Comparison of ENCODE assay signal across 17 cellular contexts in genomic region chr11:65150131-65150512, GRCh38. TPM values are rescaled to one million over a fixed set of nuclear protein-coding genes. Genes with fewer than 3 reads are reported as not detected.
DNase-seq lines count a peak whose midpoint lies in the region; ATAC-seq and TF ChIP-seq lines count a peak whose summit lies in the region.
"Not testable (repeated sequence)": the region's sequence is repeated elsewhere in the genome, so short reads cannot be mapped to it uniquely, and the experiment has no call there.
"Had no signal": no experiment of that assay in that cellular context is flagged by ENCODE, and none has a peak within 500 bp of the region (broad histone marks: within the 10 kb centered on the region; RNA-seq: fewer than 3 reads in every experiment).

No MANE protein-coding gene starts in this region.

- H3K9me3 ChIP-seq in body of pancreas; liver (ENCODE audit: control insufficient read depth in 4 of 4, low read length in 3 of 4); skeletal muscle tissue (ENCODE audit: control insufficient read depth in 3 of 3, low read length in 3 of 3); vagina: not testable (repeated sequence)
- H3K9me3 ChIP-seq in esophagus squamous epithelium = peaks cover 0 to 11% (median 0%) of the 10 kb centered on the region in 3 donors

- 73 to 85% methylated on average over 10 of the region's 10 CpGs for WGBS in body of pancreas, 2 donors
- 58 to 59% methylated on average over 10 of the region's 10 CpGs for WGBS in esophagus squamous epithelium, 2 donors
- WGBS in liver = 83% methylated on average over 10 of the region's 10 CpGs

- ATAC-seq in body of pancreas = not testable (repeated sequence)

- POLR2A ChIA-PET in RWPE1 (lab: Yijun Ruan, JAX; ENCODE audit: low non-redundant PET) = not testable (repeated sequence)

- not testable (repeated sequence) for H3K36me3 Mint-ChIP-seq in nephron (ENCODE audit: low read depth)

- H3K36me3 ChIP-seq in body of pancreas (replicated peaks in 1 of 2; ENCODE audit: insufficient read depth in 1 of 2, low read depth in 2 of 2); esophagus squamous epithelium; liver (ENCODE audit: control insufficient read depth in 4 of 4, insufficient read depth in 3 of 4, low read depth in 1 of 4, low read length in 3 of 4); skeletal muscle tissue (ENCODE audit: control insufficient read depth in 3 of 3, insufficient read depth in 3 of 3, low read length in 3 of 3); vagina: not testable (repeated sequence)

- CTCF ChIA-PET in RWPE1 (lab: Yijun Ruan, JAX) = not testable (repeated sequence)

- TF ChIP-seq POLR2A in body of pancreas (IDR thresholded peaks at IDR 0.05); esophagus squamous epithelium (IDR thresholded peaks at IDR 0.05); vagina (IDR thresholded peaks at IDR 0.05): not testable (repeated sequence)

- H3K4me3 Mint-ChIP-seq in nephron = not testable (repeated sequence)

- TF ChIP-seq CTCF in C4-2B (conservative IDR thresholded peaks at IDR 0.05); RWPE1 (conservative IDR thresholded peaks at IDR 0.05; ENCODE audit: low read depth); body of pancreas (IDR thresholded peaks at IDR 0.05); esophagus squamous epithelium (IDR thresholded peaks at IDR 0.05); liver (IDR thresholded peaks at IDR 0.05; ENCODE audit: low read depth, low read length, missing input control); nephron (IDR thresholded peaks at IDR 0.05; ENCODE audit: unreplicated experiment in 3 of 3); vagina (IDR thresholded peaks at IDR 0.05): not testable (repeated sequence)

- TF ChIP-seq RAD21 in liver (IDR thresholded peaks at IDR 0.05) = not testable (repeated sequence)

- H3K27ac ChIP-seq in C4-2B (peak overlapping the region; percentile 4; the same call in 1 of the 2 replicates), RWPE1 (peak overlapping the region; percentile 87), body of pancreas (peak overlapping the region; percentile 32 to 91 (median 82)), esophagus squamous epithelium (peak overlapping the region; percentile 84 to 90 (median 87)), liver (ENCODE audit: low read depth in 1 of 2, low read length in 2 of 2) (peak overlapping the region; percentile 69 to 81), skeletal muscle tissue (ENCODE audit: low read depth, low read length) (peak overlapping the region; percentile 85), vagina (peak overlapping the region; percentile 49)

- intact Hi-C loops in body of pancreas (cut with DNase I); esophagus squamous epithelium (cut with DNase I); vagina (cut with DNase I): not testable (repeated sequence)

- not testable (repeated sequence) for H3K9me3 Mint-ChIP-seq in nephron

- H3K9ac ChIP-seq in liver (ENCODE audit: low read depth in 1 of 2, low read length in 2 of 2) = not testable (repeated sequence)
- H3K9ac ChIP-seq in skeletal muscle tissue (ENCODE audit: low read depth in 1 of 3, low read length in 3 of 3) = peak overlapping the region in 2 of 3 donors; percentile 62 to 70

- peaks cover 19% of the 10 kb centered on the region for H3K4me1 Mint-ChIP-seq in nephron

- H3K27me3 Mint-ChIP-seq in nephron (ENCODE audit: low read depth) = peaks cover 11% of the 10 kb centered on the region

- H3K4me3 ChIP-seq in body of pancreas; esophagus squamous epithelium; liver (ENCODE audit: low read depth in 1 of 3, low read length in 3 of 3); skeletal muscle tissue (ENCODE audit: low read length in 3 of 3); vagina: not testable (repeated sequence)

- H3K4me1 ChIP-seq in body of pancreas (peaks cover 43% of the 10 kb centered on the region), esophagus squamous epithelium (peaks cover 7 to 49% (median 16%) of the 10 kb centered on the region in 3 donors), liver (ENCODE audit: control insufficient read depth in 4 of 4, insufficient read depth in 4 of 4, low read length in 3 of 4) (peaks cover 9 to 39% (median 36%) of the 10 kb centered on the region in 4 donors), skeletal muscle tissue (ENCODE audit: control insufficient read depth in 3 of 3, insufficient read depth in 3 of 3, low read length in 3 of 3) (peaks cover 12 to 19% (median 14%) of the 10 kb centered on the region in 3 donors), vagina (peaks cover 20% of the 10 kb centered on the region)

- DNase-seq in RWPE1 (ENCODE audit: low spot score); body of pancreas; esophagus squamous epithelium (lab: John Stamatoyannopoulos, UW); vagina (ENCODE audit: extremely low spot score in 2 of 2): not testable (repeated sequence)

- peak overlapping the region; percentile 76 to 90 (median 83) for H3K27ac Mint-ChIP-seq in nephron

- H3K27me3 ChIP-seq in body of pancreas; esophagus squamous epithelium; liver (ENCODE audit: control insufficient read depth in 4 of 4, insufficient read depth in 4 of 4, low read length in 3 of 4); skeletal muscle tissue (ENCODE audit: control insufficient read depth in 3 of 3, insufficient read depth in 3 of 3, low read length in 3 of 3); vagina: not testable (repeated sequence)

RNA-seq across cellular contexts. Expression of gene SYVN1, which starts 15.8 kb away (rescaled TPM):
- total RNA-seq in body of pancreas (10 to 100 TPM; 41.0 to 97.2 TPM), esophagus squamous epithelium (10 to 100 TPM; 20.4 to 39.3 (median 26.9) TPM), liver (100 to 1,000 TPM in 1 of 2 donors, 10 to 100 TPM in 1; 19.9 to 210 TPM), skeletal muscle tissue (19.8 TPM), vagina (42.5 TPM)
- polyA plus RNA-seq in liver = 10 to 100 TPM; 41.1 to 72.1 TPM

RNA-seq across cellular contexts. Expression of gene SPDYC, which starts 19.9 kb away (rescaled TPM):
- total RNA-seq in body of pancreas (not detected), esophagus squamous epithelium (not detected), liver (under 1 TPM in 1 of 2 donors, not detected in 1; 0.08 TPM), skeletal muscle tissue (not detected), vagina (not detected)
- 1 to 10 TPM in 1 of 2 donors, under 1 TPM in 1; 0.52 to 1.1 TPM for polyA plus RNA-seq in liver
- total RNA-seq: A673; activated CD4-positive, alpha-beta T cell treated with anti-CD3 and anti-CD28 coated beads, Interleukin-2, amount 10 ng/mL, durations not matched to agents 7 days and 5 days; activated naive CD8-positive, alpha-beta T cell treated with anti-CD3 and anti-CD28 coated beads, Interleukin-2, amount 10 ng/mL, durations not matched to agents 7 days and 5 days; GM23338; left colon; mononuclear cell; neural crest cell; progenitor cell of endocrine pancreas; urinary bladder had no signal
- polyA plus RNA-seq: urinary bladder had no signal

RNA-seq across cellular contexts. Expression of gene MRPL49, which starts 28.0 kb away (rescaled TPM):
- total RNA-seq in body of pancreas (10 to 100 TPM; 34.2 to 35.6 TPM), esophagus squamous epithelium (10 to 100 TPM; 68.1 to 76.2 (median 72.0) TPM), liver (10 to 100 TPM; 31.7 to 39.2 TPM), skeletal muscle tissue (21.4 TPM), vagina (43.5 TPM)
- 10 to 100 TPM; 31.1 to 47.2 TPM for polyA plus RNA-seq in liver

RNA-seq across cellular contexts. Expression of gene FAU, which starts 28.2 kb away (rescaled TPM):
- 1,000 to 10,000 TPM; 1,320 to 1,355 TPM for total RNA-seq in body of pancreas
- 100 to 1,000 TPM; 436 to 777 (median 528) TPM for total RNA-seq in esophagus squamous epithelium
- 100 to 1,000 TPM; 199 to 332 TPM for total RNA-seq in liver
- polyA plus RNA-seq in liver = 100 to 1,000 TPM; 393 to 535 TPM
- total RNA-seq in skeletal muscle tissue = 292 TPM
- total RNA-seq in vagina = 1,228 TPM

RNA-seq across cellular contexts. Expression of gene CAPN1, which starts 31.6 kb away (rescaled TPM):
- total RNA-seq in body of pancreas (100 to 1,000 TPM; 142 to 245 TPM), esophagus squamous epithelium (100 to 1,000 TPM; 225 to 696 (median 354) TPM), liver (100 to 1,000 TPM in 1 of 2 donors, 10 to 100 TPM in 1; 81.7 to 183 TPM), skeletal muscle tissue (75.2 TPM), vagina (302 TPM)
- polyA plus RNA-seq in liver = 10 to 100 TPM; 39.6 to 48.4 TPM

Comparison
In these comparisons a context has a peak if more than half of its experiments do, and no peak if none do; other contexts are left out.
1. H3K27ac ChIP-seq: peak in every context shown above with its lines; median percentile 87 in RWPE1; 87 in esophagus squamous epithelium; 85 in skeletal muscle tissue; 82 in body of pancreas; 75 in liver; 49 in vagina; 4 in C4-2B.